In genomic region chr3:65642903-65643302, GRCh38 we compare ENCODE assay signal across 21 cellular contexts.
"Had no signal": no experiment of that assay in that cellular context is flagged by ENCODE, and none has a peak within 500 bp of the region (broad histone marks: within the 10 kb centered on the region; RNA-seq: fewer than 3 reads in every experiment).

No MANE protein-coding gene starts in this region.

- H3K36me3 Mint-ChIP-seq: activated CD4-positive, alpha-beta memory T cell treated with anti-CD3 and anti-CD28 coated beads for 36 hours; memory B cell had no signal

- H3K36me3 ChIP-seq: esophagus muscularis mucosa, left lung, pancreas, right lobe of liver, stomach, upper lobe of right lung had no signal

- ATAC-seq: activated CD4-positive, alpha-beta T cell treated with anti-CD3 and anti-CD28 coated beads for 36 hours; left lung; naive thymus-derived CD8-positive, alpha-beta T cell; pancreas; right lobe of liver; upper lobe of right lung had no signal

- H3K9me3 ChIP-seq: testis had no signal

- H3K27ac ChIP-seq: esophagus muscularis mucosa, left lung, pancreas, right lobe of liver, stomach, testis, upper lobe of right lung had no signal

- H3K27me3 Mint-ChIP-seq: activated CD4-positive, alpha-beta memory T cell treated with anti-CD3 and anti-CD28 coated beads for 36 hours; activated CD4-positive, alpha-beta T cell treated with anti-CD3 and anti-CD28 coated beads for 36 hours; dendritic cell treated with granulocyte-macrophage colony-stimulating factor and Interleukin-4, amounts not matched to agents 40 ng/mL and 50 ng/mL, for 4 days; memory B cell had no signal

- DNase-seq: activated CD4-positive, alpha-beta memory T cell treated with anti-CD3 and anti-CD28 coated beads for 36 hours; activated CD4-positive, alpha-beta T cell treated with anti-CD3 and anti-CD28 coated beads for 36 hours; activated naive CD4-positive, alpha-beta T cell treated with anti-CD3 and anti-CD28 coated beads for 36 hours; activated T-cell treated with anti-CD3 and anti-CD28 coated beads for 4 hours; cerebellar nuclear complex; effector memory CD4-positive, alpha-beta T cell; kidney; left lung; naive thymus-derived CD8-positive, alpha-beta T cell; pancreas; right lobe of liver; small intestine; stimulated activated CD4-positive, alpha-beta T cell treated with anti-CD3 and anti-CD28 coated beads, Interleukin-15, amount 100 ng/mL, for 24 hours; stimulated activated CD4-positive, alpha-beta T cell treated with anti-CD3 and anti-CD28 coated beads, Interleukin-4, amount 100 ng/mL, for 1 hour; stomach; testis; upper lobe of right lung had no signal

- H3K27me3 ChIP-seq: esophagus muscularis mucosa, left lung, pancreas, right lobe of liver, stomach, testis, upper lobe of right lung had no signal

- H3K4me3 ChIP-seq: esophagus muscularis mucosa, left lung, pancreas, right lobe of liver, stomach, testis, upper lobe of right lung had no signal

- H3K4me3 Mint-ChIP-seq: activated CD4-positive, alpha-beta memory T cell treated with anti-CD3 and anti-CD28 coated beads for 36 hours; activated CD4-positive, alpha-beta T cell treated with anti-CD3 and anti-CD28 coated beads for 36 hours; activated naive CD4-positive, alpha-beta T cell treated with anti-CD3 and anti-CD28 coated beads for 36 hours; dendritic cell treated with granulocyte-macrophage colony-stimulating factor and Interleukin-4, amounts not matched to agents 40 ng/mL and 50 ng/mL, for 4 days; memory B cell; naive thymus-derived CD8-positive, alpha-beta T cell had no signal

- FAIRE-seq: endothelial cell of umbilical vein, kidney, pancreas, small intestine had no signal

- H3K4me1 Mint-ChIP-seq: activated CD4-positive, alpha-beta T cell treated with anti-CD3 and anti-CD28 coated beads for 36 hours; memory B cell; naive thymus-derived CD8-positive, alpha-beta T cell had no signal

- H3K27ac Mint-ChIP-seq: activated CD4-positive, alpha-beta memory T cell treated with anti-CD3 and anti-CD28 coated beads for 36 hours; activated CD4-positive, alpha-beta T cell treated with anti-CD3 and anti-CD28 coated beads for 36 hours; activated naive CD4-positive, alpha-beta T cell treated with anti-CD3 and anti-CD28 coated beads for 36 hours; dendritic cell treated with granulocyte-macrophage colony-stimulating factor and Interleukin-4, amounts not matched to agents 40 ng/mL and 50 ng/mL, for 4 days; memory B cell; naive thymus-derived CD8-positive, alpha-beta T cell had no signal

- H3K4me1 ChIP-seq: left lung, right lobe of liver, testis, upper lobe of right lung had no signal
